ENCODE assay signal across 8 cellular contexts in the genomic region with DNA sequence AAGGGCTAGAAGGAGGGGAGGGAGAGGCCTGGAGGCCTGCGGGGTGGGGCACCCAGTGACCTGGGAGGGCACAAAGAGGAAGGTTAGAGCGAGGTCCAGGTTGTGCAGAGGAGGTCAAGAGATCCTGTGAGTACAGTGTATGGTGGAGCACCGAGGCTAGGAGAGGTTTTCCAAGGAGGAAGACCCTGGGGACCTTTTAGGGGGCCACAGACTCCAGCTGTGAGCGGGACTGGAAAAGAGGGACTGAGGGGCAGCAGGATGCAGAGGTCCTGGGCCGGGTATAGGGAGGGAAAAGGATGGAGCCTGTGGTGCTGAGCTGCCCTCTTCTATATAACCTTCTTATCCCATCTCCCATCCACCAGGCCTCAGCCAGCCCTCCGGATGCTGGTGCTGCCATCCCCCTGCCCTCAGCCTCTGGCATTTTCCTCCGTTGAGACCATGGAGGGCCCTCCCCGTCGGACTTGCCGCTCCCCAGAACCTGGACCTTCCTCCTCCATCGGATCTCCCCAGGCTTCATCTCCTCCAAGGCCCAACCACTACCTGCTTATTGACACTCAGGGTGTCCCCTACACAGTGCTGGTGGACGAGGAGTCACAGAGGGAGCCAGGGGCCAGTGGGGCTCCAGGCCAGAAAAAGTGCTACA. TPM values are rescaled to one million over a fixed set of nuclear protein-coding genes. Genes with fewer than 3 reads are reported as not detected.
A peak's percentile ranks its signal among the peaks of the same experiment; 100 is the strongest.
DNase-seq lines count a peak whose midpoint lies in the region; ATAC-seq and TF ChIP-seq lines count a peak whose summit lies in the region.

No MANE protein-coding gene starts in this region.

- H3K9me3 Mint-ChIP-seq in activated CD8-positive, alpha-beta T cell treated with anti-CD3 and anti-CD28 coated beads for 36 hours = no peaks in the 10 kb centered on the region

- H3K27me3 ChIP-seq in HAP-1 (ENCODE audit: low read depth) (no peaks in the 10 kb centered on the region), right cardiac atrium (ENCODE audit: control insufficient read depth, insufficient read depth) (no peaks in the 10 kb centered on the region)

- no peak for TF ChIP-seq CTCF in activated CD8-positive, alpha-beta T cell treated with anti-CD3 and anti-CD28 coated beads for 36 hours (IDR thresholded peaks at IDR 0.05)

- DNase-seq in HAP-1 (ENCODE audit: low spot score in 2 of 2) (no peak), right cardiac atrium (peak in 1 of 3 donors; percentile 61), inferior parietal cortex (ENCODE audit: extremely low spot score) (no peak), NCI-H1417 treated with DMSO at 0.1 percent for 48 hours (lab: John Stamatoyannopoulos, UW) (no peak)
- DNase-seq in activated CD8-positive, alpha-beta T cell treated with anti-CD3 and anti-CD28 coated beads for 36 hours = no peak

- ATAC-seq in activated CD8-positive, alpha-beta T cell treated with anti-CD3 and anti-CD28 coated beads for 36 hours = no peak
- ATAC-seq in right cardiac atrium (no peak), HG03095 (IDR thresholded peaks at IDR 0.05; ENCODE audit: unreplicated experiment) (no peak), GM18909 (IDR thresholded peaks at IDR 0.05; ENCODE audit: poor library complexity, unreplicated experiment) (no peak)

- H3K4me1 ChIP-seq in HAP-1 (peaks cover 24% of the 10 kb centered on the region), right cardiac atrium (ENCODE audit: control insufficient read depth, insufficient read depth, low read length) (peaks cover 6% of the 10 kb centered on the region)

- CTCF ChIA-PET in activated CD8-positive, alpha-beta T cell treated with anti-CD3 and anti-CD28 coated beads for 36 hours (lab: Charles Lee) = interaction anchor here (1.2 to 2.6 kb wide), 3 partner anchors 9 to 12 kb away, joined by 4 to 7 read pairs (median 4); no protein-coding TSS in a partner anchor

- H3K27ac ChIP-seq in right cardiac atrium (ENCODE audit: low read length) (no peak overlapping the region), skin epidermis (peak overlapping the region; percentile 73 to 99 (median 93))

- intact Hi-C loops in activated CD8-positive, alpha-beta T cell treated with anti-CD3 and anti-CD28 coated beads for 36 hours (cut with micrococcal nuclease) = no loop called here
- intact Hi-C loops in right cardiac atrium (cut with DNase I) = no loop called here

- peaks cover 41% of the 10 kb centered on the region for H3K36me3 Mint-ChIP-seq in activated CD8-positive, alpha-beta T cell treated with anti-CD3 and anti-CD28 coated beads for 36 hours (ENCODE audit: low read depth)

- H3K36me3 ChIP-seq in HAP-1 (replicated peaks) = peaks cover 25% of the 10 kb centered on the region

- POLR2A ChIA-PET in activated CD8-positive, alpha-beta T cell treated with anti-CD3 and anti-CD28 coated beads for 36 hours (lab: Charles Lee) = interaction anchor here (1.2 to 3.2 kb wide), 4 partner anchors 8 to 10 kb away, joined by 3 to 12 read pairs (median 8); a partner anchor contains a TSS

- H3K4me1 Mint-ChIP-seq in activated CD8-positive, alpha-beta T cell treated with anti-CD3 and anti-CD28 coated beads for 36 hours (ENCODE audit: low read depth) = peaks cover 46% of the 10 kb centered on the region

- peak overlapping the region; percentile 82 for H3K4me3 Mint-ChIP-seq in activated CD8-positive, alpha-beta T cell treated with anti-CD3 and anti-CD28 coated beads for 36 hours

- H3K27me3 Mint-ChIP-seq in activated CD8-positive, alpha-beta T cell treated with anti-CD3 and anti-CD28 coated beads for 36 hours = no peaks in the 10 kb centered on the region

- in situ Hi-C loops in HAP-1 (cut with MboI; ENCODE audit: low sequenced_read_pairs) = no loop called here

- H3K27ac Mint-ChIP-seq in activated CD8-positive, alpha-beta T cell treated with anti-CD3 and anti-CD28 coated beads for 36 hours = peak overlapping the region; percentile 96

- H3K9me3 ChIP-seq in HAP-1 = no peaks in the 10 kb centered on the region
- no peaks in the 10 kb centered on the region for H3K9me3 ChIP-seq in right cardiac atrium (ENCODE audit: control insufficient read depth, low read length)

- H3K4me3 ChIP-seq in HAP-1 (peak overlapping the region; percentile 78), right cardiac atrium (ENCODE audit: low read length) (peak overlapping the region; percentile 85), skin epidermis (peak overlapping the region; percentile 67 to 95 (median 85))

- WGBS in right cardiac atrium = 46% methylated on average over 12 of the region's 12 CpGs

RNA-seq across cellular contexts. Expression of a gene that starts 0.9 kb away (rescaled TPM):
- total RNA-seq in activated CD8-positive, alpha-beta T cell treated with anti-CD3 and anti-CD28 coated beads for 36 hours = 10 to 100 TPM; 30.4 to 34.5 TPM
- 10 to 100 TPM in 1 of 4 donors, 1 to 10 TPM in 3; 7.7 to 12.5 (median 9.3) TPM for total RNA-seq in right cardiac atrium
- polyA plus RNA-seq in right cardiac atrium = 6.3 TPM

RNA-seq across cellular contexts. Expression of a gene that starts 3.5 kb away (rescaled TPM):
- total RNA-seq in activated CD8-positive, alpha-beta T cell treated with anti-CD3 and anti-CD28 coated beads for 36 hours = 10 to 100 TPM; 24.8 to 26.2 TPM
- total RNA-seq in right cardiac atrium = 10 to 100 TPM; 23.7 to 32.0 (median 28.9) TPM
- polyA plus RNA-seq in right cardiac atrium = 18.7 TPM

RNA-seq across cellular contexts. Expression of a gene that starts 3.7 kb away (rescaled TPM):
- 10 to 100 TPM in 1 of 2 experiments, 1 to 10 TPM in 1; 8.8 to 11.2 TPM for total RNA-seq in activated CD8-positive, alpha-beta T cell treated with anti-CD3 and anti-CD28 coated beads for 36 hours
- total RNA-seq in right cardiac atrium = 10 to 100 TPM; 23.6 to 26.6 (median 24.3) TPM
- 30.4 TPM for polyA plus RNA-seq in right cardiac atrium

RNA-seq across cellular contexts. Expression of a gene that starts 10.5 kb away (rescaled TPM):
- 100 to 1,000 TPM; 304 to 306 TPM for total RNA-seq in activated CD8-positive, alpha-beta T cell treated with anti-CD3 and anti-CD28 coated beads for 36 hours
- 100 to 1,000 TPM in 1 of 4 donors, 10 to 100 TPM in 3; 87.5 to 101 (median 90.4) TPM for total RNA-seq in right cardiac atrium
- polyA plus RNA-seq in right cardiac atrium = 76.0 TPM

RNA-seq across cellular contexts. Expression of a gene that starts 19.9 kb away (rescaled TPM):
- total RNA-seq in activated CD8-positive, alpha-beta T cell treated with anti-CD3 and anti-CD28 coated beads for 36 hours = 1 to 10 TPM; 3.6 to 3.7 TPM
- 10 to 100 TPM; 11.5 to 16.3 (median 13.3) TPM for total RNA-seq in right cardiac atrium
- 13.0 TPM for polyA plus RNA-seq in right cardiac atrium
